In genomic region chr6:106715922-106716321, GRCh38 we compare ENCODE assay signal across 21 cellular contexts.
A peak's percentile ranks its signal among the peaks of the same experiment; 100 is the strongest.
DNase-seq lines count a peak whose midpoint lies in the region; ATAC-seq and TF ChIP-seq lines count a peak whose summit lies in the region.
"Had no signal": no experiment of that assay in that cellular context is flagged by ENCODE, and none has a peak within 500 bp of the region (broad histone marks: within the 10 kb centered on the region; RNA-seq: fewer than 3 reads in every experiment).

No MANE protein-coding gene starts in this region.

- H3K9me3 Mint-ChIP-seq in MCF 10A (ENCODE audit: unreplicated experiment) = peaks cover 7% of the 10 kb centered on the region
- no peaks in the 10 kb centered on the region for H3K9me3 Mint-ChIP-seq in immature natural killer cell

- intact Hi-C loops in mammary epithelial cell (cut with micrococcal nuclease) = no loop called here
- intact Hi-C loops in MCF 10A (cut with micrococcal nuclease) = no loop called here
- intact Hi-C loops in OCI-LY7 (cut with micrococcal nuclease; ENCODE audit: unreplicated experiment) = loop anchor here (1.0 kb wide), 1 partner anchor 14 kb away; no protein-coding TSS in a partner anchor

- H3K27me3 ChIP-seq in mammary epithelial cell (ENCODE audit: insufficient read depth, low read length) = no peaks in the 10 kb centered on the region
- H3K27me3 ChIP-seq: gastrocnemius medialis had no signal

- H3K4me3 Mint-ChIP-seq in MCF 10A (ENCODE audit: unreplicated experiment) (no peak overlapping the region), immature natural killer cell (no peak overlapping the region)

- H3K9me3 ChIP-seq in mammary epithelial cell (replicated peaks; ENCODE audit: insufficient read depth, low read length) (no peaks in the 10 kb centered on the region), OCI-LY7 (ENCODE audit: low read length) (no peaks in the 10 kb centered on the region)
- H3K9me3 ChIP-seq: gastrocnemius medialis, HAP-1 had no signal

- DNase-seq in mammary epithelial cell (peak; percentile 86), MCF 10A (ENCODE audit: unreplicated experiment) (no peak), OCI-LY7 (ENCODE audit: low spot score) (peak; percentile 84), islet precursor cell (peak; percentile 62), iPS-NIHi7 (ENCODE audit: extremely low spot score) (no peak), immature natural killer cell (no peak)
- DNase-seq: activated CD4-positive, alpha-beta T cell treated with anti-CD3 and anti-CD28 coated beads, Interleukin-2, amount 50 U/mL, for 1 hour; activated gamma-delta T cell treated with Interleukin-2 at 50 U/mL for 16 hours; dermis blood vessel endothelial cell; DMS 273 treated with DMSO at 0.1 percent for 48 hours; gastrocnemius medialis; NCI-H1048; NCI-H2081; NCI-H510A; stimulated activated CD4-positive, alpha-beta T cell treated with anti-CD3 and anti-CD28 coated beads, Interleukin-4, amount 100 ng/mL, for 24 hours had no signal

- POLR2A ChIA-PET in MCF 10A (lab: Yijun Ruan, JAX) (interaction anchor here (0.9 kb wide), 1 partner anchor 20 kb away, joined by 3 read pairs; no protein-coding TSS in a partner anchor), OCI-LY7 (lab: Charles Lee) (interaction anchor here (0.6 to 5.6 kb wide), 10 partner anchors 12 to 902 kb away, joined by 3 to 64 read pairs (median 4); no protein-coding TSS in a partner anchor)

- in situ Hi-C loops in mammary epithelial cell (cut with MboI; ENCODE audit: low sequenced_read_pairs in 2 of 2) = no loop called here

- H3K4me2 ChIP-seq in mammary epithelial cell (ENCODE audit: insufficient read depth, low read depth, low read length) (peak overlapping the region; percentile 34), OCI-LY7 (ENCODE audit: low read length) (peak overlapping the region; percentile 83)
- H3K4me2 ChIP-seq: smooth muscle cell had no signal

- no peak for ATAC-seq in GM21528 (IDR thresholded peaks at IDR 0.05; ENCODE audit: low FRiP score, unreplicated experiment)
- no peak for ATAC-seq in SK-N-SH treated with all-trans-retinoic acid at 6 μM for 48 hours
- ATAC-seq: gastrocnemius medialis, K562, left lobe of liver had no signal

- H4K20me1 ChIP-seq in mammary epithelial cell (ENCODE audit: insufficient read depth, low read length) (no peaks in the 10 kb centered on the region), OCI-LY7 (ENCODE audit: insufficient read depth, low read length) (no peaks in the 10 kb centered on the region)

- H3K27me3 Mint-ChIP-seq in MCF 10A (ENCODE audit: insufficient read depth, unreplicated experiment) (no peaks in the 10 kb centered on the region), immature natural killer cell (ENCODE audit: low read depth in 3 of 3) (peaks cover 0 to 6% (median 4%) of the 10 kb centered on the region in 3 donors)

- H3K9me2 ChIP-seq in OCI-LY7 (ENCODE audit: insufficient read depth, low read length) = no peaks in the 10 kb centered on the region

- CTCF ChIA-PET in mammary epithelial cell (lab: Charles Lee; ENCODE audit: low non-redundant PET) = no interaction called here
- CTCF ChIA-PET in MCF 10A (lab: Yijun Ruan, JAX) = interaction anchor here (0.6 kb wide), 1 partner anchor 534 kb away, joined by 5 read pairs; no protein-coding TSS in a partner anchor
- CTCF ChIA-PET in OCI-LY7 (lab: Charles Lee; ENCODE audit: unreplicated experiment) = no interaction called here

- H3K27ac ChIP-seq in mammary epithelial cell (ENCODE audit: insufficient read depth, low read depth, low read length) (peak overlapping the region; percentile 71), OCI-LY7 (ENCODE audit: low read depth, low read length, poor library complexity, severe bottlenecking) (peak overlapping the region; percentile 93)
- H3K27ac ChIP-seq: gastrocnemius medialis had no signal

- H3K4me1 ChIP-seq in mammary epithelial cell (ENCODE audit: insufficient read depth, low read length) (peaks cover 10% of the 10 kb centered on the region), OCI-LY7 (ENCODE audit: insufficient read depth, low read length, poor library complexity, severe bottlenecking) (peaks cover 73% of the 10 kb centered on the region)
- H3K4me1 ChIP-seq: gastrocnemius medialis had no signal

- H3K79me2 ChIP-seq in mammary epithelial cell (ENCODE audit: insufficient read depth, low read length) (no peaks in the 10 kb centered on the region), OCI-LY7 (ENCODE audit: insufficient read depth, low read depth, low read length) (no peaks in the 10 kb centered on the region)

- no peaks in the 10 kb centered on the region for H3K36me3 ChIP-seq in mammary epithelial cell (ENCODE audit: insufficient read depth, low read length)
- H3K36me3 ChIP-seq in OCI-LY7 (ENCODE audit: insufficient read depth, low read length) = no peaks in the 10 kb centered on the region
- H3K36me3 ChIP-seq: gastrocnemius medialis, HAP-1 had no signal

- H3K4me3 ChIP-seq in mammary epithelial cell (replicated peaks in 1 of 3; ENCODE audit: insufficient read depth in 1 of 3, low read depth in 2 of 3, low read length in 3 of 3) (no peak overlapping the region), OCI-LY7 (ENCODE audit: low read depth, low read length, poor library complexity, severe bottlenecking) (peak overlapping the region; percentile 61)
- H3K4me3 ChIP-seq: gastrocnemius medialis, HAP-1, K562, smooth muscle cell had no signal

- no peaks in the 10 kb centered on the region for H3K36me3 Mint-ChIP-seq in MCF 10A (ENCODE audit: insufficient read depth, unreplicated experiment)
- H3K36me3 Mint-ChIP-seq in immature natural killer cell = no peaks in the 10 kb centered on the region

- peak overlapping the region; percentile 60 for H2AFZ ChIP-seq in mammary epithelial cell (ENCODE audit: low read depth, low read length)
- H2AFZ ChIP-seq in OCI-LY7 (ENCODE audit: low read length) = peak overlapping the region; percentile 12; the same call in 1 of the 2 replicates

- no peak overlapping the region for H3K9ac ChIP-seq in mammary epithelial cell (ENCODE audit: insufficient read depth, low read length)

- dilution Hi-C loops in mammary epithelial cell (cut with HindIII; ENCODE audit: low sequenced_read_pairs) = no loop called here

- TF ChIP-seq CTCF in mammary epithelial cell (conservative IDR thresholded peaks at IDR 0.05 in 1 of 2, IDR thresholded peaks at IDR 0.05 in 1 of 2; ENCODE audit: extremely low read depth in 1 of 2, insufficient read depth in 1 of 2, low read depth in 1 of 2, low read length in 2 of 2) (no peak), MCF 10A (IDR thresholded peaks at IDR 0.05; ENCODE audit: unreplicated experiment) (no peak), OCI-LY7 (conservative IDR thresholded peaks at IDR 0.05; ENCODE audit: low read length) (no peak)

- H3K27ac Mint-ChIP-seq in MCF 10A (ENCODE audit: low read depth, unreplicated experiment) (no peak overlapping the region), immature natural killer cell (no peak overlapping the region)

- H3K4me1 Mint-ChIP-seq in MCF 10A (ENCODE audit: insufficient read depth, unreplicated experiment) (no peaks in the 10 kb centered on the region), immature natural killer cell (no peaks in the 10 kb centered on the region)

- 35% methylated on average over 4 of the region's 5 CpGs for WGBS in mammary epithelial cell (ENCODE audit: low coverage, missing lambda C conversion rate)

- BruUV-seq in mammary epithelial cell (replicated peaks; lab: Mats Ljungman, UMichigan) (no TSS peak), MCF 10A (replicated peaks; lab: Mats Ljungman, UMichigan) (no TSS peak), OCI-LY7 (replicated peaks; lab: Mats Ljungman, UMichigan) (no TSS peak)

TF ChIP-seq in SK-N-SH treated with all-trans-retinoic acid at 6 μM for 48 hours, 23 proteins besides CTCF, POLR2A, EP300 and RAD21 (continues in another document):
- no peak for TF ChIP-seq TOX (CRISPR knock-in tag; IDR thresholded peaks at IDR 0.05; ENCODE audit: borderline replicate concordance)
- no peak for TF ChIP-seq BACH2 (CRISPR knock-in tag; IDR thresholded peaks at IDR 0.05; ENCODE audit: borderline replicate concordance)
- TF ChIP-seq ZC3H10 (CRISPR knock-in tag; IDR thresholded peaks at IDR 0.05) = no peak
- TF ChIP-seq GLIS3 (CRISPR knock-in tag; IDR thresholded peaks at IDR 0.05) = no peak
- TF ChIP-seq RARB (CRISPR knock-in tag; IDR thresholded peaks at IDR 0.05) = no peak
- TF ChIP-seq TCF4 (CRISPR knock-in tag; IDR thresholded peaks at IDR 0.05; ENCODE audit: borderline replicate concordance) = no peak
- TF ChIP-seq ZNF70 (CRISPR knock-in tag; IDR thresholded peaks at IDR 0.05) = no peak
- TF ChIP-seq ZFP30 (CRISPR knock-in tag; IDR thresholded peaks at IDR 0.05) = no peak
- no peak for TF ChIP-seq ZFP3 (CRISPR knock-in tag; IDR thresholded peaks at IDR 0.05)
- no peak for TF ChIP-seq CSDC2 (CRISPR knock-in tag; IDR thresholded peaks at IDR 0.05)
- no peak for TF ChIP-seq POU6F1 (CRISPR knock-in tag; IDR thresholded peaks at IDR 0.05; ENCODE audit: borderline replicate concordance, low read depth)
- no peak for TF ChIP-seq PPARA (CRISPR knock-in tag; IDR thresholded peaks at IDR 0.05; ENCODE audit: borderline replicate concordance)
- TF ChIP-seq ESRRG (CRISPR knock-in tag; IDR thresholded peaks at IDR 0.05) = no peak
- TF ChIP-seq ZNF8 (CRISPR knock-in tag; IDR thresholded peaks at IDR 0.05) = no peak
- no peak for TF ChIP-seq CREB5 (CRISPR knock-in tag; IDR thresholded peaks at IDR 0.05; ENCODE audit: low read depth)

Comparison
In these comparisons a context has a peak if more than half of its experiments do, and no peak if none do; other contexts are left out.
1. DNase-seq: peak in mammary epithelial cell (single experiment), OCI-LY7 (single experiment) and islet precursor cell (single experiment); none in MCF 10A (single experiment), iPS-NIHi7 (single experiment) and immature natural killer cell (0 of 3).